ENCODE assay signal across 1 cellular context in the genomic region with DNA sequence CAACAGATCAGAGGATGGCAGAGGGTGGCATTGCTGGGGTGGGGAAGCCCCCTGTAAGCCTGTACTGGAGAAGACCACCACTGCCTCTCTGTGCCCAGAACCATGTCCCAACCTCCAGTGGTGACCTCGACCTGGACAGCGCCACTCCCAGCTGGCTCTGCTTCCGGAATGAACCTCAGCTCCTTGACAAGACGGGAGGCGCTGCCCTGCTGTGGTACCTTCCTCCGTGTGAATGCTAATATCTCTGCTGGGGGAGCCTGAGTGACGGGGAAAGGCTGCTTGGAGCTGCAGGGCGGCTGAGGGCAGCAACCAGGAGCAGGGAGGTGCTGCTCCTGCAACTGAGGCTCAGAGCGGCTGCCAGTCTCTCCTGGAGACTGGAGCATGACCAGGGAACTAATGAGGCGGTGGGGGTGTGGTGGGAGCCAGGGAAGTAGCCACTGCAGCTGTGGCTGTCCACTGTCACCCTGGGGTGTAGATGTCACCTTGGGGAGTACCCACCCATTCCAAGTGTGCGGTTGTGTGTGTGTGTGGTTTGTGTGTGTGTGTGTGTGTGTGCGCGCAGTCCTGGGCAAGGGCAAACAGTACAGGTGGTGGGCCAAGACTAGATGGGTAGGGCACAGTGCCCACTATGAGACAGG.
TF ChIP-seq lines count a peak whose summit lies in the region.

No MANE protein-coding gene starts in this region.

TF ChIP-seq in HepG2, 621 proteins besides CTCF, POLR2A, EP300 and RAD21 (continued from another document):
- TF ChIP-seq, protein P1, sequence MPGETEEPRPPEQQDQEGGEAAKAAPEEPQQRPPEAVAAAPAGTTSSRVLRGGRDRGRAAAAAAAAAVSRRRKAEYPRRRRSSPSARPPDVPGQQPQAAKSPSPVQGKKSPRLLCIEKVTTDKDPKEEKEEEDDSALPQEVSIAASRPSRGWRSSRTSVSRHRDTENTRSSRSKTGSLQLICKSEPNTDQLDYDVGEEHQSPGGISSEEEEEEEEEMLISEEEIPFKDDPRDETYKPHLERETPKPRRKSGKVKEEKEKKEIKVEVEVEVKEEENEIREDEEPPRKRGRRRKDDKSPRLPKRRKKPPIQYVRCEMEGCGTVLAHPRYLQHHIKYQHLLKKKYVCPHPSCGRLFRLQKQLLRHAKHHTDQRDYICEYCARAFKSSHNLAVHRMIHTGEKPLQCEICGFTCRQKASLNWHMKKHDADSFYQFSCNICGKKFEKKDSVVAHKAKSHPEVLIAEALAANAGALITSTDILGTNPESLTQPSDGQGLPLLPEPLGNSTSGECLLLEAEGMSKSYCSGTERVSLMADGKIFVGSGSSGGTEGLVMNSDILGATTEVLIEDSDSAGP (CRISPR knock-in tag; IDR thresholded peaks at IDR 0.05; ENCODE audit: borderline replicate concordance): 0 out of 2 replicates have a peak, but pooled peaks have one; percentile 7
- TF ChIP-seq, protein P2, sequence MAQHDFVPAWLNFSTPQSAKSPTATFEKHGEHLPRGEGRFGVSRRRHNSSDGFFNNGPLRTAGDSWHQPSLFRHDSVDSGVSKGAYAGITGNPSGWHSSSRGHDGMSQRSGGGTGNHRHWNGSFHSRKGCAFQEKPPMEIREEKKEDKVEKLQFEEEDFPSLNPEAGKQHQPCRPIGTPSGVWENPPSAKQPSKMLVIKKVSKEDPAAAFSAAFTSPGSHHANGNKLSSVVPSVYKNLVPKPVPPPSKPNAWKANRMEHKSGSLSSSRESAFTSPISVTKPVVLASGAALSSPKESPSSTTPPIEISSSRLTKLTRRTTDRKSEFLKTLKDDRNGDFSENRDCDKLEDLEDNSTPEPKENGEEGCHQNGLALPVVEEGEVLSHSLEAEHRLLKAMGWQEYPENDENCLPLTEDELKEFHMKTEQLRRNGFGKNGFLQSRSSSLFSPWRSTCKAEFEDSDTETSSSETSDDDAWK (CRISPR knock-in tag; IDR thresholded peaks at IDR 0.05): no peak
- TF ChIP-seq ZEB1 (IDR thresholded peaks at IDR 0.05; ENCODE audit: insufficient replicate concordance, low read depth): no peak
